14 cellular contexts compared by ENCODE assay signal in the genomic region with DNA sequence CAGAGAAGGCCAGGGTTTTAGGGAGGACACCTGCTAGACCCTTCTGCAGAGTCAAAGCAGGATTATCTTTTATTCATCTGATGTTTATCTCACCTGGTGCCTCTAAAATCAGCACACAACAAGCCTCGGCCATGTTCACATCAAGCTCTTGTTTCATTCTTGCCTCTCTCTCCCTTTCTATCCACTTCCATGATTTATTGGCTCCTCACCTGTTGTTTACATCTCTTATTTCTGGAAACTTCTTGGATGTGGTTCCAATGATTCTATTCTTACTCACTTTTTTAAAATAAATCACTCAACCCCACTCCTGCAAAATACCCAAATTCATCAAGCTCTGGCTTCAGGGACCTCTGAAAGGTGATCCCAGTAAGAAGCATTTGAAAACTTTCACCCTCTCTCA.
A peak's percentile ranks its signal among the peaks of the same experiment; 100 is the strongest.
DNase-seq lines count a peak whose midpoint lies in the region; ATAC-seq and TF ChIP-seq lines count a peak whose summit lies in the region.
"Had no signal": no experiment of that assay in that cellular context is flagged by ENCODE, and none has a peak within 500 bp of the region (broad histone marks: within the 10 kb centered on the region; RNA-seq: fewer than 3 reads in every experiment).

No MANE protein-coding gene starts in this region.

- CTCF ChIA-PET in IMR-90 (lab: Yijun Ruan, JAX) = interaction anchor here (0.6 kb wide), 1 partner anchor 36 kb away, joined by 3 read pairs; no protein-coding TSS in a partner anchor

- ATAC-seq in IMR-90 (ENCODE audit: low read depth) (no peak), psoas muscle (peak; percentile 24 to 85 (median 55)), HG03280 (IDR thresholded peaks at IDR 0.05; ENCODE audit: unreplicated experiment) (no peak)

- no peak overlapping the region for H2AK5ac ChIP-seq in IMR-90 (ENCODE audit: low read depth, low read length)

- H3K27me3 ChIP-seq in IMR-90 (ENCODE audit: control insufficient read depth, insufficient read depth, low read length) (no peaks in the 10 kb centered on the region; the same call in 1 of the 2 replicates), hepatocyte (no peaks in the 10 kb centered on the region), psoas muscle (ENCODE audit: insufficient read depth in 3 of 3, low read length in 2 of 3) (no peaks in the 10 kb centered on the region), vagina (no peaks in the 10 kb centered on the region)
- H3K27me3 ChIP-seq: BLaER1 treated with 17β-estradiol and CSF1 and Interleukin-3, amounts not matched to agents 10 nM and 100 nM had no signal

- H3K4me1 ChIP-seq in IMR-90 (ENCODE audit: control insufficient read depth, insufficient read depth, low read length) = peaks cover 12% of the 10 kb centered on the region
- peaks cover 25% of the 10 kb centered on the region for H3K4me1 ChIP-seq in hepatocyte (ENCODE audit: insufficient read depth)
- H3K4me1 ChIP-seq in psoas muscle = peaks cover 16% of the 10 kb centered on the region
- H3K4me1 ChIP-seq in vagina = peaks cover 15% of the 10 kb centered on the region
- H3K4me1 ChIP-seq: BLaER1 treated with 17β-estradiol and CSF1 and Interleukin-3, amounts not matched to agents 10 nM and 100 nM had no signal

- H3K4me3 ChIP-seq in IMR-90 (ENCODE audit: insufficient read depth, low read depth, low read length) (no peak overlapping the region), hepatocyte (no peak overlapping the region), psoas muscle (no peak overlapping the region), vagina (no peak overlapping the region)
- H3K4me3 ChIP-seq: BLaER1 treated with 17β-estradiol and CSF1 and Interleukin-3, amounts not matched to agents 10 nM and 100 nM; GM23248 had no signal

- H3K9me3 ChIP-seq in IMR-90 (ENCODE audit: control insufficient read depth, insufficient read depth, low read length) (no peaks in the 10 kb centered on the region), hepatocyte (ENCODE audit: low read depth) (no peaks in the 10 kb centered on the region), psoas muscle (no peaks in the 10 kb centered on the region), vagina (no peaks in the 10 kb centered on the region)
- H3K9me3 ChIP-seq: BLaER1 treated with 17β-estradiol and CSF1 and Interleukin-3, amounts not matched to agents 10 nM and 100 nM had no signal

- H4K91ac ChIP-seq in IMR-90 (ENCODE audit: insufficient read depth, low read depth, low read length) = peak overlapping the region; percentile 8; the same call in 1 of the 2 replicates

- in situ Hi-C loops in IMR-90 (cut with MboI; ENCODE audit: low sequenced_read_pairs) = loop anchor here (25.0 kb wide), 1 partner anchor 409 kb away; the partner anchor contains the start of gene KLF4

- no peak overlapping the region for H3K23ac ChIP-seq in IMR-90 (ENCODE audit: low read depth, low read length)

- peak overlapping the region; percentile 22 for H3K18ac ChIP-seq in IMR-90 (ENCODE audit: low read depth, low read length)

- H3K56ac ChIP-seq in IMR-90 (ENCODE audit: extremely low read depth, insufficient read depth, low read length) = no peak overlapping the region

- no TSS peak for BruUV-seq in IMR-90 (replicated peaks; lab: Mats Ljungman, UMichigan)

- no peak overlapping the region for H2AK9ac ChIP-seq in IMR-90 (replicated peaks; ENCODE audit: low read depth, low read length, poor library complexity)

- no peak overlapping the region for H3K14ac ChIP-seq in IMR-90 (replicated peaks; ENCODE audit: low read depth, low read length)

- H3K36me3 ChIP-seq in IMR-90 (ENCODE audit: control insufficient read depth, insufficient read depth, low read length) (no peaks in the 10 kb centered on the region), hepatocyte (replicated peaks; ENCODE audit: insufficient read depth, low read depth) (no peaks in the 10 kb centered on the region), psoas muscle (ENCODE audit: insufficient read depth in 1 of 2, low read depth in 1 of 2) (no peaks in the 10 kb centered on the region), vagina (no peaks in the 10 kb centered on the region)
- H3K36me3 ChIP-seq: BLaER1 treated with 17β-estradiol and CSF1 and Interleukin-3, amounts not matched to agents 10 nM and 100 nM had no signal

- intact Hi-C loops in IMR-90 (cut with micrococcal nuclease) = loop anchor here (10.0 kb wide), 1 partner anchor 548 kb away; no protein-coding TSS in a partner anchor
- intact Hi-C loops in psoas muscle (cut with DNase I) = no loop called here
- intact Hi-C loops in vagina (cut with DNase I) = no loop called here

- no peaks in the 10 kb centered on the region for H3K79me2 ChIP-seq in hepatocyte

- 0 out of 2 replicates have a peak overlapping the region, but pooled peaks have one; percentile 3 for H2BK120ac ChIP-seq in IMR-90 (ENCODE audit: low read depth, low read length)

- no peak overlapping the region for H3K9ac ChIP-seq in IMR-90 (ENCODE audit: low read depth, low read length)
- H3K9ac ChIP-seq: BLaER1 treated with 17β-estradiol and CSF1 and Interleukin-3, amounts not matched to agents 10 nM and 100 nM; GM23248 had no signal

- POLR2A ChIA-PET in IMR-90 (lab: Charles Lee; ENCODE audit: unreplicated experiment) = no interaction called here

- H4K20me1 ChIP-seq in IMR-90 (ENCODE audit: insufficient read depth, low read length) (no peaks in the 10 kb centered on the region), hepatocyte (ENCODE audit: insufficient read depth, poor library complexity, severe bottlenecking) (no peaks in the 10 kb centered on the region)
- H4K20me1 ChIP-seq: BLaER1 treated with 17β-estradiol and CSF1 and Interleukin-3, amounts not matched to agents 10 nM and 100 nM had no signal

- H3K4ac ChIP-seq in IMR-90 (ENCODE audit: low read depth, low read length) = no peak overlapping the region

- H2BK20ac ChIP-seq in IMR-90 (ENCODE audit: low read depth, low read length) = peak overlapping the region; percentile 18; the same call in 1 of the 2 replicates

- H3K79me1 ChIP-seq in IMR-90 (ENCODE audit: low read depth in 1 of 2, low read length in 2 of 2) = no peaks in the 10 kb centered on the region

- no peak overlapping the region for H3K4me2 ChIP-seq in IMR-90 (ENCODE audit: low read depth, low read length)
- H3K4me2 ChIP-seq in hepatocyte = no peak overlapping the region
- H3K4me2 ChIP-seq: BLaER1 treated with 17β-estradiol and CSF1 and Interleukin-3, amounts not matched to agents 10 nM and 100 nM had no signal

- no CpG with 5 or more reads among the region's 1 CpG for WGBS in IMR-90 (ENCODE audit: extremely low coverage in 2 of 2, insufficient read length in 1 of 2), 2 experiments
- 76% methylated on average over 1 of the region's 1 CpG for WGBS in hepatocyte (ENCODE audit: low lambda C conversion rate, missing lambda C conversion rate)
- 23 to 52% (median 25%) methylated on average over 1 of the region's 1 CpG for WGBS in psoas muscle, 3 donors

- H3K9me1 ChIP-seq in IMR-90 (ENCODE audit: insufficient read depth, low read length) = peaks cover 11% of the 10 kb centered on the region; the same call in 1 of the 2 replicates

- TF ChIP-seq POLR2A in IMR-90 (IDR thresholded peaks at IDR 0.05; ENCODE audit: low read depth, low read length) (no peak), vagina (IDR thresholded peaks at IDR 0.05) (no peak)

- TF ChIP-seq CTCF in IMR-90 (conservative IDR thresholded peaks at IDR 0.05; ENCODE audit: low read depth, low read length) (no peak), hepatocyte (IDR thresholded peaks at IDR 0.05; ENCODE audit: poor library complexity) (no peak), psoas muscle (IDR thresholded peaks at IDR 0.05) (no peak), vagina (IDR thresholded peaks at IDR 0.05) (no peak)

- H3K27ac ChIP-seq in IMR-90 (ENCODE audit: insufficient read depth, low read length) (peak overlapping the region; percentile 69; the same call in 1 of the 2 replicates), hepatocyte (peak overlapping the region; percentile 70), psoas muscle (peak overlapping the region; percentile 78), vagina (peak overlapping the region; percentile 52)
- H3K27ac ChIP-seq: BLaER1 treated with 17β-estradiol and CSF1 and Interleukin-3, amounts not matched to agents 10 nM and 100 nM had no signal

- H2BK15ac ChIP-seq in IMR-90 (ENCODE audit: low read depth, low read length) = no peak overlapping the region

- H4K8ac ChIP-seq in IMR-90 (ENCODE audit: low read depth in 2 of 2, low read length in 2 of 2) = no peak overlapping the region

- H4K5ac ChIP-seq in IMR-90 (ENCODE audit: low read depth, low read length) = peak overlapping the region; percentile 17; the same call in 1 of the 2 replicates

- H2AFZ ChIP-seq in IMR-90 (replicated peaks; ENCODE audit: low read length, poor library complexity) = no peak overlapping the region
- no peak overlapping the region for H2AFZ ChIP-seq in hepatocyte

- H3K9me2 ChIP-seq in hepatocyte (replicated peaks; ENCODE audit: insufficient read depth) = no peaks in the 10 kb centered on the region

- dilution Hi-C loops in IMR-90 (cut with HindIII; ENCODE audit: low sequenced_read_pairs, unreplicated experiment) = no loop called here

- no peak overlapping the region for H2BK5ac ChIP-seq in IMR-90 (ENCODE audit: low read depth, low read length, poor library complexity, severe bottlenecking)

- no peak for DNase-seq in IMR-90
- DNase-seq in hepatocyte (ENCODE audit: low spot score) = no peak
- no peak for DNase-seq in psoas muscle
- peak in 1 of 2 donors; percentile 37 for DNase-seq in vagina (ENCODE audit: extremely low spot score in 2 of 2)
- no peak for DNase-seq in NOMO-1 (lab: John Stamatoyannopoulos, UW; ENCODE audit: unreplicated experiment in 2 of 2)
- no peak for DNase-seq in LoVo (ENCODE audit: low spot score)
- DNase-seq: ACHN; CD4-positive, CD25-positive, alpha-beta regulatory T cell; DMS53; GF-D8; GM23248; H7 had no signal

- TF ChIP-seq RAD21 in IMR-90 (IDR thresholded peaks at IDR 0.05; ENCODE audit: low read length) = no peak

TF ChIP-seq in IMR-90, 13 proteins besides CTCF, POLR2A, EP300 and RAD21 (continues in another document):
- TF ChIP-seq NFE2L2 (IDR thresholded peaks at IDR 0.05; ENCODE audit: low read depth, low read length) = no peak
- no peak for TF ChIP-seq ELK1 (IDR thresholded peaks at IDR 0.05; ENCODE audit: borderline replicate concordance, low read depth, low read length)
- TF ChIP-seq RCOR1 (IDR thresholded peaks at IDR 0.05; ENCODE audit: insufficient replicate concordance, low read length) = no peak
- no peak for TF ChIP-seq MXI1 (IDR thresholded peaks at IDR 0.05; ENCODE audit: borderline replicate concordance, low read depth, low read length)
- TF ChIP-seq CEBPB (IDR thresholded peaks at IDR 0.05; ENCODE audit: low read depth, low read length) = no peak
- TF ChIP-seq FOS (IDR thresholded peaks at IDR 0.05; ENCODE audit: low read depth, low read length) = no peak

Comparison
In these comparisons a context has a peak if more than half of its experiments do, and no peak if none do; other contexts are left out.
1. ATAC-seq: peak in psoas muscle (4 of 4); none in IMR-90 (single experiment) and HG03280 (single experiment).
2. Peak in every context shown above with its lines, with median percentiles within 50 percentile points of each other: H3K27ac ChIP-seq.